ENCODE assay signal across 11 cellular contexts in genomic region chr12:105334001-105334400, GRCh38. TPM values are rescaled to one million over a fixed set of nuclear protein-coding genes. Genes with fewer than 3 reads are reported as not detected.
DNase-seq lines count a peak whose midpoint lies in the region; ATAC-seq and TF ChIP-seq lines count a peak whose summit lies in the region.
"Had no signal": no experiment of that assay in that cellular context is flagged by ENCODE, and none has a peak within 500 bp of the region (broad histone marks: within the 10 kb centered on the region; RNA-seq: fewer than 3 reads in every experiment).

No MANE protein-coding gene starts in this region.

- no peaks in the 10 kb centered on the region for H3K27me3 Mint-ChIP-seq in chondrocyte (ENCODE audit: low read depth)

- no CpG with 5 or more reads among the region's 3 CpGs for WGBS in trophoblast cell (ENCODE audit: extremely low coverage, insufficient coverage, insufficient read length)

- H4K12ac ChIP-seq in trophoblast cell (ENCODE audit: low read depth, low read length): no peak overlapping the region

- no peak overlapping the region for H2BK5ac ChIP-seq in trophoblast cell (ENCODE audit: low read depth, low read length, poor library complexity)

- H2BK120ac ChIP-seq in trophoblast cell (ENCODE audit: insufficient read depth, low read length, poor library complexity): no peak overlapping the region

- peaks cover 3 to 36% of the 10 kb centered on the region in 2 experiments for H3K4me1 ChIP-seq in trophoblast cell (ENCODE audit: control insufficient read depth in 1 of 2, insufficient read depth in 2 of 2, low read length in 2 of 2)

- H3K36me3 Mint-ChIP-seq in chondrocyte (ENCODE audit: low read depth): peaks cover 7% of the 10 kb centered on the region

- peaks cover 3 to 6% of the 10 kb centered on the region in 2 experiments for H3K36me3 ChIP-seq in trophoblast cell (ENCODE audit: control insufficient read depth in 1 of 2, insufficient read depth in 2 of 2, low read length in 2 of 2)

- no peak overlapping the region for H3K14ac ChIP-seq in trophoblast cell (ENCODE audit: low read length)

- no peak overlapping the region for H2AFZ ChIP-seq in trophoblast cell (ENCODE audit: insufficient read depth, low read length, poor library complexity)

- no peak overlapping the region for H3K27ac ChIP-seq in trophoblast cell (ENCODE audit: low read depth, low read length)
- H3K27ac ChIP-seq: 22Rv1, SK-N-MC had no signal

- H4K91ac ChIP-seq in trophoblast cell (ENCODE audit: low read depth, low read length): no peak overlapping the region

- peaks cover 8% of the 10 kb centered on the region for H3K79me2 ChIP-seq in trophoblast cell (ENCODE audit: control insufficient read depth, insufficient read depth, low read length, poor library complexity)

- peaks cover 4% of the 10 kb centered on the region for H3K9me3 Mint-ChIP-seq in chondrocyte (ENCODE audit: low read depth)

- no peak overlapping the region for H3K4me3 ChIP-seq in trophoblast cell (ENCODE audit: low read depth, low read length)
- H3K4me3 ChIP-seq: SK-N-MC had no signal

- no peak overlapping the region for H4K8ac ChIP-seq in trophoblast cell (ENCODE audit: low read depth, low read length)

- H3K18ac ChIP-seq in trophoblast cell (ENCODE audit: low read length): no peak overlapping the region

- peak overlapping the region; percentile 7 for H3K4me2 ChIP-seq in trophoblast cell (ENCODE audit: low read length)

- peak overlapping the region; percentile 91 for H3K27ac Mint-ChIP-seq in chondrocyte (ENCODE audit: unreplicated experiment)

- no peak overlapping the region for H3K23ac ChIP-seq in trophoblast cell (ENCODE audit: low read length)

- DNase-seq in DMS53 (lab: John Stamatoyannopoulos, UW) (peak; percentile 40), DMS53 treated with DMSO at 0.1 percent for 48 hours (lab: John Stamatoyannopoulos, UW; ENCODE audit: unreplicated experiment) (no peak), NCI-H187 (lab: John Stamatoyannopoulos, UW) (peak; percentile 81 to 89), chondrocyte (ENCODE audit: low spot score) (no peak), trophoblast cell (peak; percentile 84 to 90), kidney tubule cell (ENCODE audit: low spot score) (no peak)
- no peak for DNase-seq in activated effector memory CD4-positive, alpha-beta T cell treated with Interleukin-2 at 50 U/mL for 16 hours
- DNase-seq: NCI-H2171 treated with DMSO at 0.1 percent for 48 hours had no signal

- H2BK12ac ChIP-seq in trophoblast cell (ENCODE audit: low read length): no peak overlapping the region

- H3K27me3 ChIP-seq in trophoblast cell (ENCODE audit: insufficient read depth, low read length): no peaks in the 10 kb centered on the region

- H3K4me1 Mint-ChIP-seq in chondrocyte (ENCODE audit: low read depth): peaks cover 80% of the 10 kb centered on the region

- peaks cover 8% of the 10 kb centered on the region for H3K79me1 ChIP-seq in trophoblast cell (ENCODE audit: low read length)

- H3K9ac ChIP-seq in trophoblast cell (ENCODE audit: low read length): no peak overlapping the region

- no peak for TF ChIP-seq CTCF in chondrocyte (IDR thresholded peaks at IDR 0.05)

- no peak overlapping the region for H3K4ac ChIP-seq in trophoblast cell (ENCODE audit: low read depth, low read length)

- H3K4me3 Mint-ChIP-seq in chondrocyte (ENCODE audit: unreplicated experiment): peak overlapping the region; percentile 55

- ATAC-seq in HG02885 (IDR thresholded peaks at IDR 0.05; ENCODE audit: poor library complexity, unreplicated experiment): no peak

- no peaks in the 10 kb centered on the region for H3K9me3 ChIP-seq in trophoblast cell (ENCODE audit: insufficient read depth, low read depth, low read length)

- H2AK5ac ChIP-seq in trophoblast cell (ENCODE audit: low read length): no peak overlapping the region

RNA-seq across cellular contexts. Expression of gene C12orf75, which starts 3.5 kb away (rescaled TPM):
- total RNA-seq in chondrocyte: 189 to 310 TPM (median 286 TPM) in 3 replicates
- polyA plus RNA-seq in trophoblast cell (2013): 92.3 and 94.7 TPM in 2 replicates

Comparison
In these comparisons a context has a peak if more than half of its experiments do, and no peak if none do; other contexts are left out.
1. DNase-seq: peak in DMS53 (single experiment), NCI-H187 (2 of 2) and trophoblast cell (2 of 2); none in DMS53 treated with DMSO at 0.1 percent for 48 hours (single experiment), chondrocyte (single experiment), activated effector memory CD4-positive, alpha-beta T cell treated with Interleukin-2 at 50 U/mL for 16 hours (single experiment) and kidney tubule cell (single experiment).